Comparison of ENCODE assay signal across 1 cellular context in the genomic region with DNA sequence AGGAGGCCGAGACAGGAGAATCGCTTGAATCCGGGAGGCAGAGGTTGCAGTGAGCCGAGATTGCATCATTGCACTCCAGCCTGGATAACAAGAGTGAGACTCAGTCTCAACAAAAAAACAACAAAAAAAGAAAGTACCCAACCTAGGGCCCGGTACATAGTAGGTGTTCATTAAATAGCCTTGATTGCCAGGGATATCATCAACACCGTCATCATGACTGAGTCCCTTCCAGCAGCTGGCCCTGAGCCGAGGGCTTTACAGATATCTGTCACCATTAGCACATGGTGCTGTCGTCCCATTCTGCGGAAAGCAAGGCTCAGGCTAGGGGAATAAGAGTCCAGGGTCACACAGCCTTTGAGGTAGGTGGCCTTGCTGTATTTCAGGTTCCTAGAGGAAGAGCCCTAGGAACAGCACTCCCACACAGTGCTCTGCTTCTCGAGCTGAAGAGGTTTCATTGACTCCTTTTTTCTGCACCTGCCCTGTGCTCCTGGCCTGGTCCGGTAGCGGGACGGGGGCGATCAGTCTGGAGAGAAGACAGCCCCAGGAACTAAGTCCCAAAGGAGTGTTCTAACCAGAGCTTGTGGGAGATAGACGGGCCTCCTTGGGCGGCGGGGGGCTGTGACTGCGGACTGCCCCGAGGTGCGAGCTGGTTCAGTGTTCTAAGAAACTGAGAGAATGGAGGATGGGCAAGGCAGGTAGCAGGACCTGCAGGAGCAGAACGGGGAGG.
TF ChIP-seq lines count a peak whose summit lies in the region.

No MANE protein-coding gene starts in this region.

TF ChIP-seq in HCT116, 20 proteins besides CTCF, POLR2A, EP300 and RAD21:
- TF ChIP-seq ZBTB33 (IDR thresholded peaks at IDR 0.05; ENCODE audit: extremely low read depth, insufficient replicate concordance, low read length) (no peak), EZH2phosphoT487 (IDR thresholded peaks at IDR 0.05; ENCODE audit: borderline replicate concordance) (no peak), MAX (IDR thresholded peaks at IDR 0.05) (no peak), FOSL1 (IDR thresholded peaks at IDR 0.05; ENCODE audit: low read depth) (no peak), TCF7L2 (IDR thresholded peaks at IDR 0.05; ENCODE audit: borderline replicate concordance, extremely low read depth, insufficient read depth, insufficient read length) (no peak), ZFX (IDR thresholded peaks at IDR 0.05) (no peak), SIN3A (IDR thresholded peaks at IDR 0.05; ENCODE audit: low read depth) (no peak), ZNF274 (IDR thresholded peaks at IDR 0.05; ENCODE audit: low read depth, low read length) (no peak), POLR2AphosphoS5 (IDR thresholded peaks at IDR 0.05; ENCODE audit: low read depth, low read length) (no peak), JUND (IDR thresholded peaks at IDR 0.05) (no peak)
